ENCODE assay signal across 9 cellular contexts in genomic region chr12:68158427-68158826, GRCh38. TPM values are rescaled to one million over a fixed set of nuclear protein-coding genes. Genes with fewer than 3 reads are reported as not detected.
DNase-seq lines count a peak whose midpoint lies in the region; ATAC-seq and TF ChIP-seq lines count a peak whose summit lies in the region.
"Had no signal": no experiment of that assay in that cellular context is flagged by ENCODE, and none has a peak within 500 bp of the region (broad histone marks: within the 10 kb centered on the region; RNA-seq: fewer than 3 reads in every experiment).

No MANE protein-coding gene starts in this region.

- H3K4me2 ChIP-seq in SU-DHL-6 (ENCODE audit: low read depth, low read length, poor library complexity, severe bottlenecking): no peak overlapping the region

- H3K27ac Mint-ChIP-seq in glutamatergic neuron (ENCODE audit: unreplicated experiment): no peak overlapping the region

- H3K9me2 ChIP-seq in SU-DHL-6 (replicated peaks; ENCODE audit: insufficient read depth, low read length): no peaks in the 10 kb centered on the region

- intact Hi-C loops in esophagus muscularis mucosa (cut with DNase I): no loop called here

- H3K4me1 ChIP-seq in BE2C: no peaks in the 10 kb centered on the region
- no peaks in the 10 kb centered on the region for H3K4me1 ChIP-seq in esophagus muscularis mucosa

- H3K27me3 ChIP-seq in BE2C (0 out of 2 replicates have a peak, but pooled peaks cover 1% of the 10 kb centered on the region), SU-DHL-6 (ENCODE audit: low read length) (no peaks in the 10 kb centered on the region), esophagus muscularis mucosa (no peaks in the 10 kb centered on the region)

- H3F3A ChIP-seq in SU-DHL-6 (ENCODE audit: insufficient read depth): no peaks in the 10 kb centered on the region; the same call in 1 of the 2 replicates

- no peaks in the 10 kb centered on the region for H4K20me1 ChIP-seq in SU-DHL-6 (ENCODE audit: low read depth, low read length)

- no peak for TF ChIP-seq POLR2A in esophagus muscularis mucosa (IDR thresholded peaks at IDR 0.05; ENCODE audit: low read depth)

- H3K9me3 ChIP-seq in BE2C (no peaks in the 10 kb centered on the region), SU-DHL-6 (ENCODE audit: insufficient read depth, low read length) (no peaks in the 10 kb centered on the region), esophagus muscularis mucosa (no peaks in the 10 kb centered on the region)

- no peak overlapping the region for H2AFZ ChIP-seq in SU-DHL-6 (ENCODE audit: low read depth, low read length, severe bottlenecking)

- no peaks in the 10 kb centered on the region for H3K4me1 Mint-ChIP-seq in glutamatergic neuron (ENCODE audit: low read depth, unreplicated experiment)

- H3K36me3 Mint-ChIP-seq in glutamatergic neuron (ENCODE audit: unreplicated experiment): no peaks in the 10 kb centered on the region

- no peak for ATAC-seq in GM21367 (IDR thresholded peaks at IDR 0.05; ENCODE audit: unreplicated experiment)
- ATAC-seq in HG03039 (IDR thresholded peaks at IDR 0.05; ENCODE audit: unreplicated experiment): no peak
- ATAC-seq in HG03565 (IDR thresholded peaks at IDR 0.05; ENCODE audit: unreplicated experiment): no peak

- H3K4me3 ChIP-seq in BE2C (ENCODE audit: low read depth, low read length): no peak overlapping the region
- H3K4me3 ChIP-seq in SU-DHL-6 (ENCODE audit: insufficient read depth, low read length, poor library complexity, severe bottlenecking): no peak overlapping the region
- H3K4me3 ChIP-seq in esophagus muscularis mucosa: no peak overlapping the region

- WGBS in esophagus muscularis mucosa: 53% methylated on average over 2 of the region's 2 CpGs

- H3K79me2 ChIP-seq in SU-DHL-6 (ENCODE audit: insufficient read depth, low read length): no peaks in the 10 kb centered on the region

- no peaks in the 10 kb centered on the region for H3K27me3 Mint-ChIP-seq in glutamatergic neuron (ENCODE audit: unreplicated experiment)

- H3K4me3 Mint-ChIP-seq in glutamatergic neuron (ENCODE audit: unreplicated experiment): no peak overlapping the region

- no peak for TF ChIP-seq EP300 in esophagus muscularis mucosa (IDR thresholded peaks at IDR 0.05)

- DNase-seq in BE2C (no peak), glutamatergic neuron (no peak), esophagus muscularis mucosa (ENCODE audit: extremely low spot score) (no peak)

- no peaks in the 10 kb centered on the region for H3K36me3 ChIP-seq in BE2C
- no peaks in the 10 kb centered on the region for H3K36me3 ChIP-seq in SU-DHL-6 (ENCODE audit: low read length)
- no peaks in the 10 kb centered on the region for H3K36me3 ChIP-seq in esophagus muscularis mucosa

- TF ChIP-seq CTCF in BE2C (IDR thresholded peaks at IDR 0.05; ENCODE audit: low read depth, low read length) (peak; percentile 37), GM12873 (IDR thresholded peaks at IDR 0.05; ENCODE audit: insufficient read depth, low read depth, low read length, missing control alignments) (peak; percentile 48), SU-DHL-6 (IDR thresholded peaks at IDR 0.05; ENCODE audit: insufficient read depth, low read length, poor library complexity, severe bottlenecking) (peak; percentile 41), glutamatergic neuron (IDR thresholded peaks at IDR 0.05; ENCODE audit: partially characterized antibody, unreplicated experiment) (peak; percentile 68), esophagus muscularis mucosa (IDR thresholded peaks at IDR 0.05) (peak in 1 of 3 experiments; percentile 15)

- no peak overlapping the region for H3K9ac ChIP-seq in SU-DHL-6 (ENCODE audit: low read length)

- H3K27ac ChIP-seq in SU-DHL-6 (ENCODE audit: low read depth, low read length): no peak overlapping the region
- H3K27ac ChIP-seq in esophagus muscularis mucosa (replicated peaks in 1 of 4): no peak overlapping the region

- H3K9me3 Mint-ChIP-seq in glutamatergic neuron (ENCODE audit: unreplicated experiment): no peaks in the 10 kb centered on the region

RNA-seq across cellular contexts. Expression of gene IFNG, which starts 1.1 kb away (rescaled TPM):
- polyA plus RNA-seq in BE2C (2012; ENCODE audit: insufficient read depth, insufficient read length, low read depth): not detected
- not detected for total RNA-seq in glutamatergic neuron (ENCODE audit: unreplicated experiment)
- not detected for total RNA-seq in esophagus muscularis mucosa
- total RNA-seq: skeletal muscle tissue had no signal
